Comparison of ENCODE assay signal across 24 cellular contexts in the genomic region with DNA sequence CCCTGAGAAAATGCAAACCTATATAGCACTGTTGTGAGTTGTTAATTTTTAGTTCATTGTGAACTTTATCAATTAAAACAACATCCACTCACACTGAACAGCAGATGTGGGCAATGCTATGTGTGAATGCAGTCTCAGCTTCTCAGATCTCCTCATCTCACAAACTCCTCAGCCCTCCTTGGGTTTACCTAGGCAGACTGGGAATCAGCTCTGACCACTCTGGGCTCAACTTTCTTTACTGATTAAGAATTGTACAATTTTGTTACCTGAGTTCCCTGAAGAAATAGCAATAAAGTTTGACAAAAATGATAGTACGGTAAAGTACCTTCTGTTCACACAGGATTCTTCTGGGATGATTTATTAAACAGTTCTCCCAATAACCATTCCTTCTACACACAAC.
"Had no signal": no experiment of that assay in that cellular context is flagged by ENCODE, and none has a peak within 500 bp of the region (broad histone marks: within the 10 kb centered on the region; RNA-seq: fewer than 3 reads in every experiment).

No MANE protein-coding gene starts in this region.

- H3K27me3 Mint-ChIP-seq: activated CD4-positive, alpha-beta memory T cell treated with anti-CD3 and anti-CD28 coated beads, Interleukin-2, amount 10 ng/mL, durations not matched to agents 7 days and 5 days; activated CD4-positive, alpha-beta T cell treated with anti-CD3 and anti-CD28 coated beads for 36 hours; activated naive CD4-positive, alpha-beta T cell treated with anti-CD3 and anti-CD28 coated beads, Interleukin-2, amount 10 ng/mL, durations not matched to agents 7 days and 5 days; activated naive CD8-positive, alpha-beta T cell treated with anti-CD3 and anti-CD28 coated beads, Interleukin-2, amount 10 ng/mL, durations not matched to agents 7 days and 5 days; activated T-helper 17 cell treated with anti-CD3 and anti-CD28 coated beads, Interleukin-2, amount 50 U/mL, for 72 hours had no signal

- ATAC-seq: activated CD4-positive, alpha-beta T cell treated with anti-CD3 and anti-CD28 coated beads for 36 hours; activated T-helper 17 cell treated with anti-CD3 and anti-CD28 coated beads, Interleukin-2, amount 50 U/mL, for 72 hours had no signal

- H3K4me3 Mint-ChIP-seq: activated CD4-positive, alpha-beta memory T cell treated with anti-CD3 and anti-CD28 coated beads, Interleukin-2, amount 10 ng/mL, durations not matched to agents 7 days and 5 days; activated CD4-positive, alpha-beta T cell treated with anti-CD3 and anti-CD28 coated beads for 36 hours; activated naive CD4-positive, alpha-beta T cell treated with anti-CD3 and anti-CD28 coated beads, Interleukin-2, amount 10 ng/mL, durations not matched to agents 7 days and 5 days; activated naive CD8-positive, alpha-beta T cell treated with anti-CD3 and anti-CD28 coated beads, Interleukin-2, amount 10 ng/mL, durations not matched to agents 7 days and 5 days; activated T-helper 17 cell treated with anti-CD3 and anti-CD28 coated beads, Interleukin-2, amount 50 U/mL, for 72 hours; T-helper 1 cell treated with Interleukin-12 subunit alpha and Interleukin-12 subunit beta and Interleukin-4 antibody, amounts not matched to agents 30 μg/mL and 1 μg/mL, for 36 hours had no signal

- H3K9me3 Mint-ChIP-seq: activated T-helper 17 cell treated with anti-CD3 and anti-CD28 coated beads, Interleukin-2, amount 50 U/mL, for 72 hours had no signal

- DNase-seq: activated CD4-positive, alpha-beta memory T cell treated with anti-CD3 and anti-CD28 coated beads, Interleukin-2, amount 10 ng/mL, durations not matched to agents 7 days and 5 days; activated CD4-positive, alpha-beta T cell treated with anti-CD3 and anti-CD28 coated beads for 36 hours; activated CD4-positive, alpha-beta T cell treated with anti-CD3 and anti-CD28 coated beads, Interleukin-2, amount 50 U/mL, for 1 hour; activated gamma-delta T cell; activated naive CD4-positive, alpha-beta T cell treated with anti-CD3 and anti-CD28 coated beads, Interleukin-2, amount 10 ng/mL, durations not matched to agents 7 days and 5 days; activated naive CD8-positive, alpha-beta T cell treated with anti-CD3 and anti-CD28 coated beads, Interleukin-2, amount 10 ng/mL, durations not matched to agents 7 days and 5 days; activated T-cell treated with anti-CD3 and anti-CD28 coated beads for 4 hours; activated T-cell treated with anti-CD3 and anti-CD28 coated beads, Interleukin-2, amount 50 U/mL, for 48 hours; adrenal gland; anterior cingulate cortex; caudate nucleus; MM.1S; NCI-H1105; NCI-H1436; NCI-H1694 treated with DMSO at 0.1 percent for 48 hours; NCI-H2029 treated with DMSO at 0.1 percent for 48 hours; NCI-H345; NCI-H510A treated with DMSO at 0.1 percent for 48 hours; Peyer's patch; SHP77; T-helper 9 cell had no signal

- H3K27ac Mint-ChIP-seq: activated CD4-positive, alpha-beta memory T cell treated with anti-CD3 and anti-CD28 coated beads, Interleukin-2, amount 10 ng/mL, durations not matched to agents 7 days and 5 days; activated CD4-positive, alpha-beta T cell treated with anti-CD3 and anti-CD28 coated beads for 36 hours; activated naive CD4-positive, alpha-beta T cell treated with anti-CD3 and anti-CD28 coated beads, Interleukin-2, amount 10 ng/mL, durations not matched to agents 7 days and 5 days; activated naive CD8-positive, alpha-beta T cell treated with anti-CD3 and anti-CD28 coated beads, Interleukin-2, amount 10 ng/mL, durations not matched to agents 7 days and 5 days; activated T-helper 17 cell treated with anti-CD3 and anti-CD28 coated beads, Interleukin-2, amount 50 U/mL, for 72 hours; T-helper 1 cell treated with Interleukin-12 subunit alpha and Interleukin-12 subunit beta and Interleukin-4 antibody, amounts not matched to agents 30 μg/mL and 1 μg/mL, for 36 hours had no signal

- H3K9me3 ChIP-seq: adrenal gland, breast epithelium, Peyer's patch had no signal
